In genomic region chr6:79101164-79101563, GRCh38 we compare ENCODE assay signal across 41 cellular contexts.
"Had no signal": no experiment of that assay in that cellular context is flagged by ENCODE, and none has a peak within 500 bp of the region (broad histone marks: within the 10 kb centered on the region; RNA-seq: fewer than 3 reads in every experiment).

No MANE protein-coding gene starts in this region.

- H3K36me3 Mint-ChIP-seq: activated naive CD4-positive, alpha-beta T cell treated with anti-CD3 and anti-CD28 coated beads, Interleukin-2, amount 10 ng/mL, durations not matched to agents 7 days and 5 days; activated naive CD4-positive, alpha-beta T cell treated with anti-CD3 and anti-CD28 coated beads, Interleukin-2, amount 50 U/mL, for 72 hours; activated naive CD8-positive, alpha-beta T cell treated with anti-CD3 and anti-CD28 coated beads for 36 hours; activated naive CD8-positive, alpha-beta T cell treated with anti-CD3 and anti-CD28 coated beads, Interleukin-2, amount 10 ng/mL, durations not matched to agents 7 days and 5 days; brain had no signal

- H3K27me3 ChIP-seq: adrenal gland, ascending aorta, body of pancreas, brain microvascular endothelial cell, breast epithelium, cardiac muscle cell had no signal

- ATAC-seq: activated naive CD4-positive, alpha-beta T cell treated with anti-CD3 and anti-CD28 coated beads, Interleukin-2, amount 50 U/mL, for 72 hours; activated naive CD8-positive, alpha-beta T cell treated with anti-CD3 and anti-CD28 coated beads, Interleukin-2, amount 50 U/mL, for 24 hours; activated T-cell treated with anti-CD3 and anti-CD28 coated beads, Interleukin-2, amount 50 U/mL, for 4 hours; activated T-cell treated with anti-CD3 and anti-CD28 coated beads, Interleukin-2, amount 50 U/mL, for 72 hours; activated T-helper 17 cell treated with anti-CD3 and anti-CD28 coated beads, Interleukin-2, amount 50 U/mL, for 72 hours; body of pancreas had no signal

- H3K27me3 Mint-ChIP-seq: brain had no signal

- H3K9me3 ChIP-seq: adrenal gland, ascending aorta, body of pancreas, breast epithelium had no signal

- H3K27ac Mint-ChIP-seq: activated naive CD4-positive, alpha-beta T cell treated with anti-CD3 and anti-CD28 coated beads for 36 hours; activated naive CD4-positive, alpha-beta T cell treated with anti-CD3 and anti-CD28 coated beads, Interleukin-2, amount 10 ng/mL, durations not matched to agents 7 days and 5 days; activated naive CD4-positive, alpha-beta T cell treated with anti-CD3 and anti-CD28 coated beads, Interleukin-2, amount 50 U/mL, for 24 hours; activated naive CD4-positive, alpha-beta T cell treated with anti-CD3 and anti-CD28 coated beads, Interleukin-2, amount 50 U/mL, for 72 hours; activated naive CD8-positive, alpha-beta T cell; activated naive CD8-positive, alpha-beta T cell treated with anti-CD3 and anti-CD28 coated beads for 36 hours; activated naive CD8-positive, alpha-beta T cell treated with anti-CD3 and anti-CD28 coated beads, Interleukin-2, amount 10 ng/mL, durations not matched to agents 7 days and 5 days; activated naive CD8-positive, alpha-beta T cell treated with anti-CD3 and anti-CD28 coated beads, Interleukin-2, amount 50 U/mL, for 24 hours; activated T-cell treated with anti-CD3 and anti-CD28 coated beads, Interleukin-2, amount 50 U/mL, for 24 hours; activated T-cell treated with anti-CD3 and anti-CD28 coated beads, Interleukin-2, amount 50 U/mL, for 72 hours; activated T-helper 1 cell treated with anti-CD3 and anti-CD28 coated beads, Interleukin-12 subunit alpha, Interleukin-12 subunit beta, Interleukin-2, Interleukin-4 antibody, amounts not matched to agents 30 ng/mL and 10 ng/mL and 1 ng/mL, durations not matched to agents 14 hours and 24 hours and 36 hours; activated T-helper 17 cell treated with anti-CD3 and anti-CD28 coated beads, Interleukin-2, amount 50 U/mL, for 72 hours; activated T-helper 2 cell treated with anti-CD3 and anti-CD28 coated beads, Interferon-gamma antibody, Interleukin-2, Interleukin-4, amounts not matched to agents 10 μg/mL and 5 μg/mL and 100 μg/mL, durations not matched to agents 14 hours and 24 hours and 36 hours; brain had no signal

- H3K4me1 Mint-ChIP-seq: activated naive CD4-positive, alpha-beta T cell treated with anti-CD3 and anti-CD28 coated beads, Interleukin-2, amount 10 ng/mL, durations not matched to agents 7 days and 5 days; activated naive CD4-positive, alpha-beta T cell treated with anti-CD3 and anti-CD28 coated beads, Interleukin-2, amount 50 U/mL, for 24 hours; activated naive CD8-positive, alpha-beta T cell treated with anti-CD3 and anti-CD28 coated beads for 36 hours; activated naive CD8-positive, alpha-beta T cell treated with anti-CD3 and anti-CD28 coated beads, Interleukin-2, amount 10 ng/mL, durations not matched to agents 7 days and 5 days; activated naive CD8-positive, alpha-beta T cell treated with anti-CD3 and anti-CD28 coated beads, Interleukin-2, amount 50 U/mL, for 24 hours; activated T-helper 17 cell treated with anti-CD3 and anti-CD28 coated beads, Interleukin-2, amount 50 U/mL, for 72 hours; brain; central memory CD8-positive, alpha-beta T cell had no signal

- H3K9me3 Mint-ChIP-seq: activated naive CD4-positive, alpha-beta T cell treated with anti-CD3 and anti-CD28 coated beads for 36 hours; activated naive CD4-positive, alpha-beta T cell treated with anti-CD3 and anti-CD28 coated beads, Interleukin-2, amount 10 ng/mL, durations not matched to agents 7 days and 5 days; activated naive CD4-positive, alpha-beta T cell treated with anti-CD3 and anti-CD28 coated beads, Interleukin-2, amount 50 U/mL, for 72 hours; activated naive CD8-positive, alpha-beta T cell treated with anti-CD3 and anti-CD28 coated beads, Interleukin-2, amount 10 ng/mL, durations not matched to agents 7 days and 5 days; activated naive CD8-positive, alpha-beta T cell treated with anti-CD3 and anti-CD28 coated beads, Interleukin-2, amount 50 U/mL, for 24 hours; activated T-cell treated with anti-CD3 and anti-CD28 coated beads, Interleukin-2, amount 50 U/mL, for 24 hours; activated T-cell treated with anti-CD3 and anti-CD28 coated beads, Interleukin-2, amount 50 U/mL, for 4 hours; activated T-cell treated with anti-CD3 and anti-CD28 coated beads, Interleukin-2, amount 50 U/mL, for 72 hours; activated T-helper 1 cell treated with anti-CD3 and anti-CD28 coated beads, Interleukin-12 subunit alpha, Interleukin-12 subunit beta, Interleukin-2, Interleukin-4 antibody, amounts not matched to agents 30 ng/mL and 10 ng/mL and 1 ng/mL, durations not matched to agents 14 hours and 24 hours and 36 hours; central memory CD8-positive, alpha-beta T cell had no signal

- DNase-seq: activated effector memory CD4-positive, alpha-beta T cell treated with anti-CD3 and anti-CD28 coated beads, Interleukin-2, amount 50 U/mL, for 16 hours; activated effector memory CD4-positive, alpha-beta T cell treated with Interleukin-2 at 50 U/mL for 16 hours; activated gamma-delta T cell; activated gamma-delta T cell treated with Interleukin-2 at 50 U/mL for 16 hours; activated naive CD4-positive, alpha-beta T cell; activated naive CD4-positive, alpha-beta T cell treated with anti-CD3 and anti-CD28 coated beads for 36 hours; activated naive CD4-positive, alpha-beta T cell treated with anti-CD3 and anti-CD28 coated beads, Interleukin-2, amount 10 ng/mL, durations not matched to agents 7 days and 5 days; activated naive CD4-positive, alpha-beta T cell treated with anti-CD3 and anti-CD28 coated beads, Interleukin-2, amount 50 U/mL, for 16 hours; activated naive CD4-positive, alpha-beta T cell treated with Interleukin-2 at 50 U/mL for 16 hours; activated naive CD8-positive, alpha-beta T cell treated with anti-CD3 and anti-CD28 coated beads for 36 hours; activated naive CD8-positive, alpha-beta T cell treated with anti-CD3 and anti-CD28 coated beads, Interleukin-2, amount 10 ng/mL, durations not matched to agents 7 days and 5 days; activated naive CD8-positive, alpha-beta T cell treated with anti-CD3 and anti-CD28 coated beads, Interleukin-2, amount 50 U/mL, for 24 hours; activated T-cell treated with anti-CD3 and anti-CD28 coated beads for 4 hours; activated T-cell treated with anti-CD3 and anti-CD28 coated beads, Interleukin-2, amount 50 U/mL, for 1 hour; activated T-cell treated with anti-CD3 and anti-CD28 coated beads, Interleukin-2, amount 50 U/mL, for 24 hours; activated T-cell treated with anti-CD3 and anti-CD28 coated beads, Interleukin-2, amount 50 U/mL, for 4 hours; activated T-cell treated with anti-CD3 and anti-CD28 coated beads, Interleukin-2, amount 50 U/mL, for 48 hours; activated T-cell treated with anti-CD3 and anti-CD28 coated beads, Interleukin-2, amount 50 U/mL, for 72 hours; adrenal gland; amniotic stem cell; amygdala; anterior cingulate cortex; aorta; body of pancreas; brain microvascular endothelial cell; caudate nucleus; central memory CD4-positive, alpha-beta T cell; cerebellar nuclear complex had no signal

- H3K4me1 ChIP-seq: adrenal gland, ascending aorta, body of pancreas, breast epithelium had no signal

- H3K4me3 Mint-ChIP-seq: activated naive CD4-positive, alpha-beta T cell treated with anti-CD3 and anti-CD28 coated beads for 36 hours; activated naive CD4-positive, alpha-beta T cell treated with anti-CD3 and anti-CD28 coated beads, Interleukin-2, amount 10 ng/mL, durations not matched to agents 7 days and 5 days; activated naive CD4-positive, alpha-beta T cell treated with anti-CD3 and anti-CD28 coated beads, Interleukin-2, amount 50 U/mL, for 24 hours; activated naive CD8-positive, alpha-beta T cell; activated naive CD8-positive, alpha-beta T cell treated with anti-CD3 and anti-CD28 coated beads for 36 hours; activated naive CD8-positive, alpha-beta T cell treated with anti-CD3 and anti-CD28 coated beads, Interleukin-2, amount 10 ng/mL, durations not matched to agents 7 days and 5 days; activated naive CD8-positive, alpha-beta T cell treated with anti-CD3 and anti-CD28 coated beads, Interleukin-2, amount 50 U/mL, for 24 hours; activated T-cell treated with anti-CD3 and anti-CD28 coated beads, Interleukin-2, amount 50 U/mL, for 24 hours; activated T-cell treated with anti-CD3 and anti-CD28 coated beads, Interleukin-2, amount 50 U/mL, for 4 hours; activated T-cell treated with anti-CD3 and anti-CD28 coated beads, Interleukin-2, amount 50 U/mL, for 72 hours; activated T-helper 1 cell treated with anti-CD3 and anti-CD28 coated beads, Interleukin-12 subunit alpha, Interleukin-12 subunit beta, Interleukin-2, Interleukin-4 antibody, amounts not matched to agents 30 ng/mL and 10 ng/mL and 1 ng/mL, durations not matched to agents 14 hours and 24 hours and 36 hours; activated T-helper 17 cell treated with anti-CD3 and anti-CD28 coated beads, Interleukin-2, amount 50 U/mL, for 72 hours; brain; central memory CD8-positive, alpha-beta T cell had no signal

- H3K4me3 ChIP-seq: adrenal gland, ascending aorta, body of pancreas, breast epithelium, cardiac muscle cell had no signal

- H3K27ac ChIP-seq: adrenal gland, ascending aorta, body of pancreas, brain microvascular endothelial cell, breast epithelium, cardiac muscle cell had no signal

- FAIRE-seq: astrocyte, bronchial epithelial cell had no signal

- H3K36me3 ChIP-seq: adrenal gland, ascending aorta, brain microvascular endothelial cell, breast epithelium, cardiac muscle cell had no signal
